In the genomic region with DNA sequence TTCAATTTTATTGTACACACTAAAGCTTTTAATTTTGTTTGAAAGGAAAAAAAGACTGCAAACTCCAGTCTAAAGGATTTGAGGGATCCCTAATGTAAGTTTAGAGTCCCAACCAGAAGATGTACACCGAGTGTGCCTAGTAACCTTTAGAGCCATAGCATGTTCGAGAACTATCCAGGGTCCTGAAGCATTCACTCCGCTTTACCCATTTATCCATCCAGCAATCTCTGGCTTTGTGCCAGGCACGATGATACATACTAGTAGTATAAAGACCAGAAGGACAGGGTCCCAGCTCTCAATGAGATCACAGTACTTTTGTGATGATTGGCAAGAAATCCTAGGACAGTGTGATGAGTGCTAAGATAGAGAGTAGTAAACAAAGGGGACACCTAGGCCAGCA, we compare ENCODE assay signal across 14 cellular contexts.
A peak's percentile ranks its signal among the peaks of the same experiment; 100 is the strongest.
DNase-seq lines count a peak whose midpoint lies in the region; ATAC-seq and TF ChIP-seq lines count a peak whose summit lies in the region.
"Had no signal": no experiment of that assay in that cellular context is flagged by ENCODE, and none has a peak within 500 bp of the region (broad histone marks: within the 10 kb centered on the region; RNA-seq: fewer than 3 reads in every experiment).

No MANE protein-coding gene starts in this region.

- H3K4me1 ChIP-seq in H9 (ENCODE audit: insufficient read depth, low read length): no peaks in the 10 kb centered on the region; the same call in none of the 2 replicates
- H3K4me1 ChIP-seq: sigmoid colon, stomach had no signal

- H3K18ac ChIP-seq in H9 (ENCODE audit: insufficient read length, low read depth, low read length): no peak overlapping the region

- H3K9me3 Mint-ChIP-seq in H9: peaks cover 21 to 23% of the 10 kb centered on the region in 2 experiments

- H3K79me1 ChIP-seq in H9 (ENCODE audit: insufficient read depth, low read depth, low read length, poor library complexity, severe bottlenecking): no peaks in the 10 kb centered on the region

- H3K4ac ChIP-seq in H9 (ENCODE audit: low read depth, low read length): no peak overlapping the region

- H2BK5ac ChIP-seq in H9 (ENCODE audit: insufficient read length, low read length): no peak overlapping the region

- H3K4me2 ChIP-seq in H9 (ENCODE audit: insufficient read depth, insufficient read length, low read length): no peak overlapping the region

- H3K23ac ChIP-seq in H9 (ENCODE audit: insufficient read length, low read depth, low read length): no peak overlapping the region

- no peak overlapping the region for H4K91ac ChIP-seq in H9 (ENCODE audit: insufficient read length, low read depth, low read length)

- no peaks in the 10 kb centered on the region for H3K79me2 ChIP-seq in H9 (ENCODE audit: insufficient read depth, low read length)

- H3K4me3 Mint-ChIP-seq in H9: no peak overlapping the region
- H3K4me3 Mint-ChIP-seq: naive thymus-derived CD8-positive, alpha-beta T cell had no signal

- H4K8ac ChIP-seq in H9 (replicated peaks; ENCODE audit: insufficient read length, low read depth, low read length): no peak overlapping the region

- peaks cover 0 to 8% (median 0%) of the 10 kb centered on the region in 3 experiments; a peak in 6 of 7 replicates for H3K36me3 Mint-ChIP-seq in H9 (ENCODE audit: insufficient read depth in 1 of 3, low read depth in 3 of 3)

- no peak overlapping the region for H3K27ac Mint-ChIP-seq in H9

- H3T11ph ChIP-seq in H9 (ENCODE audit: low read length): no peak overlapping the region

- H3K4me1 Mint-ChIP-seq in H9: peaks cover 25 to 28% of the 10 kb centered on the region in 2 experiments
- H3K4me1 Mint-ChIP-seq: naive thymus-derived CD8-positive, alpha-beta T cell had no signal

- no peak overlapping the region for H2BK120ac ChIP-seq in H9 (ENCODE audit: low read depth, low read length, poor library complexity, severe bottlenecking)

- H3K27ac ChIP-seq in VCaP (peak overlapping the region; percentile 66), H9 (ENCODE audit: insufficient read length, low read depth, low read length) (no peak overlapping the region)
- H3K27ac ChIP-seq: sigmoid colon, stomach had no signal

- H3K27me3 ChIP-seq in H9 (ENCODE audit: insufficient read depth, low read length): no peaks in the 10 kb centered on the region
- H3K27me3 ChIP-seq: MG63, sigmoid colon, stomach had no signal

- H3K14ac ChIP-seq in H9 (ENCODE audit: insufficient read depth, low read length): no peak overlapping the region

- peaks cover 10% of the 10 kb centered on the region for H3K9me3 ChIP-seq in H9 (ENCODE audit: control insufficient read depth, low read depth, low read length)
- H3K9me3 ChIP-seq: MG63 had no signal

- H2BK15ac ChIP-seq in H9 (ENCODE audit: low read depth, low read length): no peak overlapping the region

- H2AFZ ChIP-seq in H9 (ENCODE audit: low read length): no peak overlapping the region

- no CpG with 5 or more reads among the region's 4 CpGs for WGBS in H9 (ENCODE audit: extremely low coverage, insufficient read length, low lambda C conversion rate)

- no peak overlapping the region for H3K9ac ChIP-seq in H9 (ENCODE audit: extremely low read depth, insufficient read length, low read length)

- no peak overlapping the region for H2BK12ac ChIP-seq in H9 (ENCODE audit: insufficient read length, low read depth, low read length)

- H3K23me2 ChIP-seq in H9 (ENCODE audit: insufficient read length, low read depth, low read length, poor library complexity, severe bottlenecking): no peaks in the 10 kb centered on the region

- no peaks in the 10 kb centered on the region; the same call in 1 of the 2 replicates for H3K27me3 Mint-ChIP-seq in H9 (ENCODE audit: low read depth)

- no peak overlapping the region for H2BK20ac ChIP-seq in H9 (ENCODE audit: low read depth, low read length, poor library complexity, severe bottlenecking)

- H3K4me3 ChIP-seq in Jurkat, Clone E6-1 (ENCODE audit: low read length): no peak overlapping the region
- H3K4me3 ChIP-seq: MG63, sigmoid colon, stomach had no signal

- no peak overlapping the region for H4K5ac ChIP-seq in H9 (ENCODE audit: insufficient read length, low read depth, low read length)

- H4K20me1 ChIP-seq in H9 (ENCODE audit: control insufficient read depth, insufficient read depth, insufficient read length): no peaks in the 10 kb centered on the region

- H2AK5ac ChIP-seq in H9 (ENCODE audit: insufficient read length, low read length): no peak overlapping the region

- TF ChIP-seq CTCF in VCaP (conservative IDR thresholded peaks at IDR 0.05) (no peak), H9 (conservative IDR thresholded peaks at IDR 0.05) (no peak)

- H3K56ac ChIP-seq in H9 (ENCODE audit: insufficient read length, low read depth, low read length): no peak overlapping the region

- DNase-seq in DMS53 (lab: John Stamatoyannopoulos, UW) (peak; percentile 62), kidney glomerular epithelial cell (lab: John Stamatoyannopoulos, UW) (peak; percentile 20), H9 (no peak), NCI-H748 treated with DMSO at 0.1 percent for 48 hours (lab: John Stamatoyannopoulos, UW) (no peak), GM19238 (ENCODE audit: insufficient read length, low spot score) (no peak)
- DNase-seq in Jurkat, Clone E6-1 (ENCODE audit: low read depth, low spot score): peak; percentile 25
- DNase-seq: GDM1; MG63; naive thymus-derived CD8-positive, alpha-beta T cell; NCI-H446 treated with DMSO at 0.1 percent for 48 hours; sigmoid colon; stomach had no signal

- no peak for ATAC-seq in GM18909 (IDR thresholded peaks at IDR 0.05; ENCODE audit: poor library complexity, unreplicated experiment)
- ATAC-seq: naive thymus-derived CD8-positive, alpha-beta T cell had no signal

Comparison
In these comparisons a context has a peak if more than half of its experiments do, and no peak if none do; other contexts are left out.
1. DNase-seq: peak in DMS53 (single experiment), Jurkat, Clone E6-1 (single experiment) and kidney glomerular epithelial cell (single experiment); none in H9 (single experiment), NCI-H748 treated with DMSO at 0.1 percent for 48 hours (single experiment) and GM19238 (single experiment).